13 cellular contexts compared by ENCODE assay signal in the genomic region with DNA sequence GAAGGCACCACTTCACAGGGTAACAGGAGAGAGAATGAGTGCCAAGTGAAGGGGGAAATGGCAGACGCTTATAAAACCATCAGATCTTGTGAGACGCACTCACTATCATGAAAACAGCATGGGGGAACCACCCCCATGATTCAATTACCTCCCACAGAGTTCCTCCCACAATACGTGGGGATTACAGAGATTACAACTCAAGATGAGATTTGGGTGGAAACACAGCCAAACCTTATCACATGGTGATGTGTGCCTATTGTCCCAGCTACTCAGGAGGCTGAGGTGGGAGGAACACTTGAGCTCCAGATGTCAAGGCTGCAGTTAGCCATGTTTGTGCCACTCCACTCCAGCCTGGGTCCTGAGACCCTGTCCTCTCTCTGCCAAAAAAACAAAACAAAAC. TPM values are rescaled to one million over a fixed set of nuclear protein-coding genes. Genes with fewer than 3 reads are reported as not detected.
DNase-seq lines count a peak whose midpoint lies in the region; ATAC-seq and TF ChIP-seq lines count a peak whose summit lies in the region.
"Had no signal": no experiment of that assay in that cellular context is flagged by ENCODE, and none has a peak within 500 bp of the region (broad histone marks: within the 10 kb centered on the region; RNA-seq: fewer than 3 reads in every experiment).

No MANE protein-coding gene starts in this region.

- H3K36me3 ChIP-seq in testis (ENCODE audit: low read depth, missing control alignments): no peaks in the 10 kb centered on the region
- H3K36me3 ChIP-seq: BLaER1 treated with 17β-estradiol and CSF1 and Interleukin-3, amounts not matched to agents 10 nM and 100 nM had no signal

- H3K4me3 ChIP-seq in testis: no peak overlapping the region
- H3K4me3 ChIP-seq: BLaER1 treated with 17β-estradiol and CSF1 and Interleukin-3, amounts not matched to agents 10 nM and 100 nM had no signal

- H3K27ac ChIP-seq in VCaP (peak overlapping the region; percentile 31; the same call in 1 of the 2 replicates), testis (no peak overlapping the region), caudate nucleus (ENCODE audit: low read depth, low read length) (no peak overlapping the region)
- H3K27ac ChIP-seq: BLaER1 treated with 17β-estradiol and CSF1 and Interleukin-3, amounts not matched to agents 10 nM and 100 nM had no signal

- no peaks in the 10 kb centered on the region for H3K27me3 ChIP-seq in testis
- H3K27me3 ChIP-seq: BLaER1 treated with 17β-estradiol and CSF1 and Interleukin-3, amounts not matched to agents 10 nM and 100 nM had no signal

- TF ChIP-seq CTCF in VCaP (conservative IDR thresholded peaks at IDR 0.05) (no peak), testis (IDR thresholded peaks at IDR 0.05) (no peak)

- ATAC-seq in HG03439 (IDR thresholded peaks at IDR 0.05; ENCODE audit: unreplicated experiment): no peak

- intact Hi-C loops in testis (cut with DNase I; ENCODE audit: low total_unique reads): no loop called here

- DNase-seq in NCI-H446 (lab: John Stamatoyannopoulos, UW) (peak; percentile 22 to 25), NCI-H446 treated with DMSO at 0.1 percent for 48 hours (lab: John Stamatoyannopoulos, UW) (no peak), NCI-H1092 (lab: John Stamatoyannopoulos, UW) (peak; percentile 42), testis (peak; percentile 25), caudate nucleus (lab: John Stamatoyannopoulos, UW) (no peak)
- DNase-seq: ACHN; CD4-positive, CD25-positive, alpha-beta regulatory T cell; GF-D8; HCEC 1CT had no signal

- WGBS in testis, 2 donors: 34 to 50% methylated on average over 3 of the region's 3 CpGs

- H3K4me1 ChIP-seq in testis: no peaks in the 10 kb centered on the region
- H3K4me1 ChIP-seq: BLaER1 treated with 17β-estradiol and CSF1 and Interleukin-3, amounts not matched to agents 10 nM and 100 nM had no signal

- H3K9me3 ChIP-seq in testis: no peaks in the 10 kb centered on the region

- no peak for TF ChIP-seq POLR2A in testis (IDR thresholded peaks at IDR 0.05)

RNA-seq across cellular contexts. Expression of gene DSCAM, which starts 56.0 kb away (rescaled TPM):
- 1 to 10 TPM; 2.0 to 2.3 TPM for total RNA-seq in testis
- polyA plus RNA-seq in testis (ENCODE audit: insufficient read depth, low read depth, low replicate concordance): 0.70 TPM
- total RNA-seq: A172; CD4-positive, CD25-positive, alpha-beta regulatory T cell had no signal
- polyA plus RNA-seq: CD4-positive, CD25-positive, alpha-beta regulatory T cell had no signal

Comparison
In these comparisons a context has a peak if more than half of its experiments do, and no peak if none do; other contexts are left out.
1. DNase-seq: peak in NCI-H446 (2 of 2), NCI-H1092 (single experiment) and testis (single experiment); none in NCI-H446 treated with DMSO at 0.1 percent for 48 hours (single experiment) and caudate nucleus (0 of 61).